In genomic region chr10:63166742-63167258, GRCh38 we compare ENCODE assay signal across 8 cellular contexts. TPM values are rescaled to one million over a fixed set of nuclear protein-coding genes. Genes with fewer than 3 reads are reported as not detected.
DNase-seq lines count a peak whose midpoint lies in the region; ATAC-seq and TF ChIP-seq lines count a peak whose summit lies in the region.

No MANE protein-coding gene starts in this region.

- peak; percentile 52 for ATAC-seq in GM19438 (IDR thresholded peaks at IDR 0.05; ENCODE audit: low read depth, unreplicated experiment)
- no peak for ATAC-seq in HG03108 (IDR thresholded peaks at IDR 0.05; ENCODE audit: unreplicated experiment)

- DNase-seq in DMS114 treated with DMSO at 0.1 percent for 48 hours (lab: John Stamatoyannopoulos, UW; ENCODE audit: unreplicated experiment), result peak; percentile 73
- DNase-seq in LNCaP clone FGC (ENCODE audit: low read depth), result peak; percentile 73
- peak; percentile 82 for DNase-seq in SK-MEL-5 (ENCODE audit: low read depth, low spot score)
- DNase-seq in epidermal melanocyte (ENCODE audit: insufficient read length, low spot score), result peak; percentile 23
- peak; percentile 67 for DNase-seq in midbrain (lab: John Stamatoyannopoulos, UW)
- DNase-seq in occipital lobe (lab: John Stamatoyannopoulos, UW), result no peak

- no peak overlapping the region for H3K4me3 ChIP-seq in LNCaP clone FGC (ENCODE audit: low read depth, low read length)

- in situ Hi-C loops in SK-MEL-5 (cut with HindIII; ENCODE audit: low pct_unique_long_range_greater_than_20kb, low sequenced_read_pairs), result loop anchor here (25.0 kb wide), 1 partner anchor 546 kb away; no protein-coding TSS in a partner anchor

- TF ChIP-seq CTCF in LNCaP clone FGC (IDR thresholded peaks at IDR 0.05; ENCODE audit: control insufficient read depth, extremely low read depth, insufficient read depth), result peak; percentile 73

RNA-seq across cellular contexts. Expression of gene NRBF2, which starts 33.7 kb away (rescaled TPM):
- total RNA-seq in SK-MEL-5 (2014; rRNA removed; shearing (Covaris generic)), result 45.4 and 56.2 TPM in 2 replicates
- 29.4 and 37.6 TPM in 2 replicates for polyA plus RNA-seq in SK-MEL-5 (2015; cell fraction: cytosol; rRNA removed)
- 9.2 and 10.6 TPM in 2 replicates for polyA plus RNA-seq in SK-MEL-5 (2015; cell fraction: nucleus; rRNA removed)
- total RNA-seq in occipital lobe, result 15.9 TPM
